16 cellular contexts compared by ENCODE assay signal in genomic region chr3:3627104-3627503, GRCh38.
A peak's percentile ranks its signal among the peaks of the same experiment; 100 is the strongest.
DNase-seq lines count a peak whose midpoint lies in the region; ATAC-seq and TF ChIP-seq lines count a peak whose summit lies in the region.
"Had no signal": no experiment of that assay in that cellular context is flagged by ENCODE, and none has a peak within 500 bp of the region (broad histone marks: within the 10 kb centered on the region; RNA-seq: fewer than 3 reads in every experiment).

No MANE protein-coding gene starts in this region.

- ATAC-seq in GM18861 (IDR thresholded peaks at IDR 0.05; ENCODE audit: unreplicated experiment), result peak; percentile 38
- ATAC-seq: GM12878, HepG2 had no signal

- DNase-seq in H7 (peak; percentile 28), NB4 (ENCODE audit: low read depth) (peak; percentile 11), left kidney (ENCODE audit: low read depth, low spot score) (peak; percentile 12), NCI-H2029 treated with DMSO at 0.1 percent for 48 hours (lab: John Stamatoyannopoulos, UW) (no peak), amniotic stem cell (lab: John Stamatoyannopoulos, UW) (no peak), AG08395 (ENCODE audit: low spot score) (no peak)
- DNase-seq: Calu3; CD4-positive, alpha-beta T cell; DMS79; MM.1S; NCI-H1436 treated with DMSO at 0.1 percent for 48 hours; NCI-H2227 treated with DMSO at 0.1 percent for 48 hours; NCI-H524 treated with DMSO at 0.1 percent for 48 hours had no signal

- H3K36me3 ChIP-seq in H7 (replicated peaks; ENCODE audit: control insufficient read depth, insufficient read depth, low read length), result no peaks in the 10 kb centered on the region

- no peak for TF ChIP-seq POLR2A in NB4 (IDR thresholded peaks at IDR 0.05; ENCODE audit: extremely low read depth, insufficient read length)

- no peak for TF ChIP-seq CTCF in NB4 (IDR thresholded peaks at IDR 0.05; ENCODE audit: low read depth, low read length)

- H3K4me3 ChIP-seq in H7 (ENCODE audit: insufficient read depth, low read depth, low read length) (no peak overlapping the region), NB4 (ENCODE audit: low read depth, low read length) (no peak overlapping the region)
- H3K4me3 ChIP-seq: GM12878 had no signal

- H3K27me3 ChIP-seq in H7 (ENCODE audit: control insufficient read depth, insufficient read depth, low read length), result no peaks in the 10 kb centered on the region

Comparison
In these comparisons a context has a peak if more than half of its experiments do, and no peak if none do; other contexts are left out.
1. DNase-seq: peak in H7 (single experiment), NB4 (single experiment) and left kidney (single experiment); none in NCI-H2029 treated with DMSO at 0.1 percent for 48 hours (single experiment), amniotic stem cell (single experiment) and AG08395 (single experiment).